29 cellular contexts compared by ENCODE assay signal in genomic region chr13:96449920-96450319, GRCh38.
DNase-seq lines count a peak whose midpoint lies in the region; ATAC-seq and TF ChIP-seq lines count a peak whose summit lies in the region.
"Had no signal": no experiment of that assay in that cellular context is flagged by ENCODE, and none has a peak within 500 bp of the region (broad histone marks: within the 10 kb centered on the region; RNA-seq: fewer than 3 reads in every experiment).

No MANE protein-coding gene starts in this region.

- ATAC-seq in right lobe of liver, result no peak
- peak; percentile 69 for ATAC-seq in left lobe of liver
- ATAC-seq: A549; CD8-positive, alpha-beta T cell had no signal

- no peak overlapping the region for H3K27ac ChIP-seq in liver (ENCODE audit: low read depth in 1 of 2, low read length in 2 of 2)
- no peak overlapping the region for H3K27ac ChIP-seq in right lobe of liver
- H3K27ac ChIP-seq: 22Rv1; A549; BLaER1; BLaER1 treated with 17β-estradiol and CSF1 and Interleukin-3, amounts not matched to agents 10 nM and 100 nM; C4-2B had no signal

- DNase-seq in right lobe of liver, result no peak
- no peak for DNase-seq in left lobe of liver (ENCODE audit: low spot score)
- DNase-seq in NCI-H1105 (lab: John Stamatoyannopoulos, UW), result no peak
- DNase-seq: 8988T; ACHN; AML-193; BE2C; C1 segment of cervical spinal cord; Caco-2; Calu3; CD4-positive, alpha-beta memory T cell; CD4-positive, alpha-beta T cell; CD4-positive, CD25-positive, alpha-beta regulatory T cell; CD8-positive, alpha-beta memory T cell; CD8-positive, alpha-beta T cell; COR-L47; DMS 273 treated with DMSO at 0.1 percent for 48 hours; DMS153; DMS53; DMS79; DMS79 treated with DMSO at 0.1 percent for 48 hours; DND-41; EL had no signal

- WGBS in liver, result 85% methylated on average over 1 of the region's 1 CpG
- WGBS in right lobe of liver (ENCODE audit: insufficient coverage, low coverage, low lambda C conversion rate, missing lambda C conversion rate), result 70% methylated on average over 1 of the region's 1 CpG

- no peak overlapping the region for H3K9ac ChIP-seq in liver (ENCODE audit: low read depth in 1 of 2, low read length in 2 of 2)
- H3K9ac ChIP-seq: BLaER1; BLaER1 treated with 17β-estradiol and CSF1 and Interleukin-3, amounts not matched to agents 10 nM and 100 nM had no signal

- TF ChIP-seq RAD21 in liver (IDR thresholded peaks at IDR 0.05), result no peak

- TF ChIP-seq CTCF in liver (IDR thresholded peaks at IDR 0.05; ENCODE audit: low read depth, low read length, missing input control), result no peak
- no peak for TF ChIP-seq CTCF in right lobe of liver (IDR thresholded peaks at IDR 0.05)

- no peaks in the 10 kb centered on the region for H3K27me3 ChIP-seq in liver (ENCODE audit: control insufficient read depth in 4 of 4, insufficient read depth in 4 of 4, low read length in 3 of 4)
- no peaks in the 10 kb centered on the region for H3K27me3 ChIP-seq in right lobe of liver
- H3K27me3 ChIP-seq: BE2C; BLaER1; BLaER1 treated with 17β-estradiol and CSF1 and Interleukin-3, amounts not matched to agents 10 nM and 100 nM had no signal

- H3K9me3 ChIP-seq in liver (ENCODE audit: control insufficient read depth in 4 of 4, low read length in 3 of 4), result peaks cover 0 to 3% (median 0%) of the 10 kb centered on the region in 4 donors
- no peaks in the 10 kb centered on the region for H3K9me3 ChIP-seq in right lobe of liver
- H3K9me3 ChIP-seq: A549; BE2C; BLaER1; BLaER1 treated with 17β-estradiol and CSF1 and Interleukin-3, amounts not matched to agents 10 nM and 100 nM; Caco-2 had no signal

- intact Hi-C loops in right lobe of liver (cut with DNase I), result no loop called here

- H3K4me1 ChIP-seq in liver (ENCODE audit: control insufficient read depth in 4 of 4, insufficient read depth in 4 of 4, low read length in 3 of 4), result peaks cover 0 to 4% (median 0%) of the 10 kb centered on the region in 4 donors
- no peaks in the 10 kb centered on the region for H3K4me1 ChIP-seq in right lobe of liver
- H3K4me1 ChIP-seq: A549; BE2C; BLaER1; BLaER1 treated with 17β-estradiol and CSF1 and Interleukin-3, amounts not matched to agents 10 nM and 100 nM; Caco-2 had no signal

- no peak for TF ChIP-seq POLR2A in right lobe of liver (IDR thresholded peaks at IDR 0.05)

- no peaks in the 10 kb centered on the region for H3K36me3 ChIP-seq in liver (ENCODE audit: control insufficient read depth in 4 of 4, insufficient read depth in 3 of 4, low read depth in 1 of 4, low read length in 3 of 4)
- no peaks in the 10 kb centered on the region for H3K36me3 ChIP-seq in right lobe of liver
- H3K36me3 ChIP-seq: BE2C; BLaER1; BLaER1 treated with 17β-estradiol and CSF1 and Interleukin-3, amounts not matched to agents 10 nM and 100 nM had no signal

- H3K4me3 ChIP-seq in liver (ENCODE audit: low read depth in 1 of 3, low read length in 3 of 3) (no peak overlapping the region), right lobe of liver (no peak overlapping the region)
- H3K4me3 ChIP-seq: A549; BLaER1; BLaER1 treated with 17β-estradiol and CSF1 and Interleukin-3, amounts not matched to agents 10 nM and 100 nM had no signal

TF ChIP-seq in liver, 16 proteins besides CTCF, POLR2A, EP300 and RAD21:
- TF ChIP-seq, protein P1, sequence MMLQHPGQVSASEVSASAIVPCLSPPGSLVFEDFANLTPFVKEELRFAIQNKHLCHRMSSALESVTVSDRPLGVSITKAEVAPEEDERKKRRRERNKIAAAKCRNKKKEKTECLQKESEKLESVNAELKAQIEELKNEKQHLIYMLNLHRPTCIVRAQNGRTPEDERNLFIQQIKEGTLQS (IDR thresholded peaks at IDR 0.05), result no peak
- peak in 1 of 2 donors; percentile 19 for TF ChIP-seq RXRA (IDR thresholded peaks at IDR 0.05)
- no peak for TF ChIP-seq ZBTB33 (IDR thresholded peaks at IDR 0.05)
- no peak for TF ChIP-seq YY1 (IDR thresholded peaks at IDR 0.05)
- TF ChIP-seq HNF4A (conservative IDR thresholded peaks at IDR 0.05), result peak; percentile 17 to 70
- TF ChIP-seq SP1 (IDR thresholded peaks at IDR 0.05), result no peak
- TF ChIP-seq JUND (IDR thresholded peaks at IDR 0.05), result no peak
- TF ChIP-seq TAF1 (conservative IDR thresholded peaks at IDR 0.05), result no peak
